In the genomic region with DNA sequence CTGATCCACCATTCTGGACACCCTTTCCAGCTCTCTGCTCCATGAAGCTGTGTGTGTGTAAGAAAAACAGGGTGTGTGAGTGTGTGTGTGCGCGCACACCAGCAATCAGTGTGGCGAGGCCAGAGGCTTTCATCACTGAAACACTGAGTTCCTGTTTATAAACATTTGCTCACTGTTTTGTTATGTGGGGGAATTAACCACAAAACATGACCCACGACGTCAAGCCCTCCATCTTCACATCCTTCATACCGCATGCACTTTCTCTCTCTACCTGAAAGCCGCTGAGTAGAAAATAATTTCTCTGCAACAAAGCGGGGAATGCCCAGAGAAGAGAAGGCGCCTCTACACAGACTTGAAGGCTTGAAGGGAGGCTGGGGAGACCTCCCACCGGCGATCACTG, we compare ENCODE assay signal across 13 cellular contexts.
DNase-seq lines count a peak whose midpoint lies in the region; ATAC-seq and TF ChIP-seq lines count a peak whose summit lies in the region.
"Had no signal": no experiment of that assay in that cellular context is flagged by ENCODE, and none has a peak within 500 bp of the region (broad histone marks: within the 10 kb centered on the region; RNA-seq: fewer than 3 reads in every experiment).

No MANE protein-coding gene starts in this region.

- in situ Hi-C loops in transverse colon (cut with MboI; ENCODE audit: low pct_ligation_motif_present in 1 of 4, low pct_unique_long_range_greater_than_20kb in 1 of 4, low sequenced_read_pairs in 3 of 4): no loop called here

- H3K27ac ChIP-seq in transverse colon (peak overlapping the region in 1 of 4 donors; percentile 4), neural progenitor cell (no peak overlapping the region)
- H3K27ac ChIP-seq: body of pancreas, HL-60 had no signal

- no peak for DNase-seq in activated T-cell treated with anti-CD3 and anti-CD28 coated beads, Interleukin-2, amount 50 U/mL, for 4 hours
- DNase-seq in activated T-cell treated with anti-CD3 and anti-CD28 coated beads for 4 hours (no peak), transverse colon (peak; percentile 34), neural progenitor cell (ENCODE audit: low spot score) (no peak), OCI-M2 (lab: John Stamatoyannopoulos, UW; ENCODE audit: unreplicated experiment) (no peak), Calu3 (no peak)
- DNase-seq in activated CD4-positive, alpha-beta memory T cell treated with anti-CD3 and anti-CD28 coated beads for 36 hours: peak; percentile 68
- DNase-seq in effector CD4-positive, alpha-beta T cell: peak; percentile 36
- DNase-seq: body of pancreas, EL, hypothalamus, NCI-H446 had no signal

- H3K9me3 Mint-ChIP-seq in activated T-cell treated with anti-CD3 and anti-CD28 coated beads, Interleukin-2, amount 50 U/mL, for 4 hours: no peaks in the 10 kb centered on the region
- H3K9me3 Mint-ChIP-seq in activated CD4-positive, alpha-beta memory T cell treated with anti-CD3 and anti-CD28 coated beads for 36 hours: peaks cover 2% of the 10 kb centered on the region
- H3K9me3 Mint-ChIP-seq in neural progenitor cell (no peaks in the 10 kb centered on the region), Calu3 (ENCODE audit: low read depth, unreplicated experiment) (no peaks in the 10 kb centered on the region)

- no peaks in the 10 kb centered on the region for H3K36me3 Mint-ChIP-seq in activated T-cell treated with anti-CD3 and anti-CD28 coated beads, Interleukin-2, amount 50 U/mL, for 4 hours (ENCODE audit: insufficient read depth)
- no peaks in the 10 kb centered on the region for H3K36me3 Mint-ChIP-seq in activated CD4-positive, alpha-beta memory T cell treated with anti-CD3 and anti-CD28 coated beads for 36 hours
- no peaks in the 10 kb centered on the region for H3K36me3 Mint-ChIP-seq in neural progenitor cell
- no peaks in the 10 kb centered on the region for H3K36me3 Mint-ChIP-seq in Calu3 (ENCODE audit: insufficient read depth, unreplicated experiment)

- no peaks in the 10 kb centered on the region for H3K27me3 Mint-ChIP-seq in activated T-cell treated with anti-CD3 and anti-CD28 coated beads, Interleukin-2, amount 50 U/mL, for 4 hours (ENCODE audit: low read depth)
- H3K27me3 Mint-ChIP-seq in activated CD4-positive, alpha-beta memory T cell treated with anti-CD3 and anti-CD28 coated beads for 36 hours: peaks cover 4% of the 10 kb centered on the region
- H3K27me3 Mint-ChIP-seq in neural progenitor cell (ENCODE audit: insufficient read depth, low read depth): peaks cover 2% of the 10 kb centered on the region
- H3K27me3 Mint-ChIP-seq in Calu3 (ENCODE audit: unreplicated experiment): no peaks in the 10 kb centered on the region

- no peak overlapping the region for H3K9ac ChIP-seq in neural progenitor cell

- CTCF ChIA-PET in activated CD4-positive, alpha-beta memory T cell treated with anti-CD3 and anti-CD28 coated beads for 36 hours (lab: Charles Lee): no interaction called here
- CTCF ChIA-PET in Calu3 (lab: Charles Lee): no interaction called here

- TF ChIP-seq CTCF in transverse colon (IDR thresholded peaks at IDR 0.05): no peak
- TF ChIP-seq CTCF in neural progenitor cell (IDR thresholded peaks at IDR 0.05): no peak
- no peak for TF ChIP-seq CTCF in Calu3 (IDR thresholded peaks at IDR 0.05; ENCODE audit: unreplicated experiment)

- H3K9me3 ChIP-seq in transverse colon (no peaks in the 10 kb centered on the region), neural progenitor cell (ENCODE audit: low read depth) (no peaks in the 10 kb centered on the region)
- H3K9me3 ChIP-seq: body of pancreas had no signal

- H3K4me2 ChIP-seq in neural progenitor cell: no peak overlapping the region

- peak; percentile 80 to 83 for ATAC-seq in activated T-cell treated with anti-CD3 and anti-CD28 coated beads, Interleukin-2, amount 50 U/mL, for 4 hours
- ATAC-seq: body of pancreas had no signal

- no peaks in the 10 kb centered on the region for H3K36me3 ChIP-seq in transverse colon
- H3K36me3 ChIP-seq in neural progenitor cell: no peaks in the 10 kb centered on the region

- no TSS peak for BruUV-seq in Calu3 (replicated peaks; lab: Mats Ljungman, UMichigan)

- peaks cover 33% of the 10 kb centered on the region for H3K4me1 Mint-ChIP-seq in activated T-cell treated with anti-CD3 and anti-CD28 coated beads, Interleukin-2, amount 50 U/mL, for 4 hours (ENCODE audit: low read depth)
- H3K4me1 Mint-ChIP-seq in activated CD4-positive, alpha-beta memory T cell treated with anti-CD3 and anti-CD28 coated beads for 36 hours (ENCODE audit: low read depth): peaks cover 24% of the 10 kb centered on the region
- H3K4me1 Mint-ChIP-seq in neural progenitor cell (peaks cover 15% of the 10 kb centered on the region), Calu3 (ENCODE audit: low read depth, unreplicated experiment) (peaks cover 14% of the 10 kb centered on the region)

- TF ChIP-seq POLR2A in transverse colon (IDR thresholded peaks at IDR 0.05): no peak

- intact Hi-C loops in activated CD4-positive, alpha-beta memory T cell treated with anti-CD3 and anti-CD28 coated beads for 36 hours (cut with micrococcal nuclease): loop anchor here (1.0 kb wide), 2 partner anchors 13 to 148 kb away; no protein-coding TSS in a partner anchor
- intact Hi-C loops in transverse colon (cut with DNase I; ENCODE audit: low total_unique reads): no loop called here
- intact Hi-C loops in Calu3 (cut with micrococcal nuclease; ENCODE audit: unreplicated experiment): no loop called here

- peak overlapping the region; percentile 64 for H3K27ac Mint-ChIP-seq in activated CD4-positive, alpha-beta memory T cell treated with anti-CD3 and anti-CD28 coated beads for 36 hours
- H3K27ac Mint-ChIP-seq in neural progenitor cell (no peak overlapping the region), Calu3 (ENCODE audit: unreplicated experiment) (no peak overlapping the region)

- H3K4me3 ChIP-seq in transverse colon (no peak overlapping the region), neural progenitor cell (no peak overlapping the region)
- H3K4me3 ChIP-seq: body of pancreas had no signal

- H3K4me1 ChIP-seq in transverse colon: peaks cover 0 to 13% (median 6%) of the 10 kb centered on the region in 4 donors
- peaks cover 5% of the 10 kb centered on the region for H3K4me1 ChIP-seq in neural progenitor cell

- no peak overlapping the region for H2AFZ ChIP-seq in neural progenitor cell (replicated peaks)

- no peaks in the 10 kb centered on the region for H3F3A ChIP-seq in neural progenitor cell (ENCODE audit: low read depth)

- H3K79me2 ChIP-seq in neural progenitor cell (ENCODE audit: low read depth): no peaks in the 10 kb centered on the region

- H3K4me3 Mint-ChIP-seq in activated T-cell treated with anti-CD3 and anti-CD28 coated beads, Interleukin-2, amount 50 U/mL, for 4 hours: no peak overlapping the region
- H3K4me3 Mint-ChIP-seq in activated CD4-positive, alpha-beta memory T cell treated with anti-CD3 and anti-CD28 coated beads for 36 hours: peak overlapping the region; percentile 18
- H3K4me3 Mint-ChIP-seq in neural progenitor cell (no peak overlapping the region), Calu3 (ENCODE audit: low read depth, unreplicated experiment) (no peak overlapping the region)

- no peaks in the 10 kb centered on the region for H4K20me1 ChIP-seq in neural progenitor cell (ENCODE audit: low read depth)

- no peak for TF ChIP-seq EP300 in transverse colon (IDR thresholded peaks at IDR 0.05; ENCODE audit: low read depth)

- H3K27me3 ChIP-seq in transverse colon: no peaks in the 10 kb centered on the region
- H3K27me3 ChIP-seq in neural progenitor cell: no peaks in the 10 kb centered on the region
- H3K27me3 ChIP-seq: body of pancreas had no signal

- WGBS in transverse colon (ENCODE audit: low coverage in 1 of 2), 2 donors: 73 to 77% methylated on average over 6 to 11 of the region's 11 CpGs

- POLR2A ChIA-PET in activated CD4-positive, alpha-beta memory T cell treated with anti-CD3 and anti-CD28 coated beads for 36 hours (lab: Charles Lee): no interaction called here

Comparison
In these comparisons a context has a peak if more than half of its experiments do, and no peak if none do; other contexts are left out.
1. DNase-seq: peak in activated CD4-positive, alpha-beta memory T cell treated with anti-CD3 and anti-CD28 coated beads for 36 hours (single experiment), effector CD4-positive, alpha-beta T cell (single experiment) and transverse colon (single experiment); none in activated T-cell treated with anti-CD3 and anti-CD28 coated beads, Interleukin-2, amount 50 U/mL, for 4 hours (single experiment), activated T-cell treated with anti-CD3 and anti-CD28 coated beads for 4 hours (single experiment), neural progenitor cell (single experiment), OCI-M2 (single experiment) and Calu3 (single experiment).